8 cellular contexts compared by ENCODE assay signal in the genomic region with DNA sequence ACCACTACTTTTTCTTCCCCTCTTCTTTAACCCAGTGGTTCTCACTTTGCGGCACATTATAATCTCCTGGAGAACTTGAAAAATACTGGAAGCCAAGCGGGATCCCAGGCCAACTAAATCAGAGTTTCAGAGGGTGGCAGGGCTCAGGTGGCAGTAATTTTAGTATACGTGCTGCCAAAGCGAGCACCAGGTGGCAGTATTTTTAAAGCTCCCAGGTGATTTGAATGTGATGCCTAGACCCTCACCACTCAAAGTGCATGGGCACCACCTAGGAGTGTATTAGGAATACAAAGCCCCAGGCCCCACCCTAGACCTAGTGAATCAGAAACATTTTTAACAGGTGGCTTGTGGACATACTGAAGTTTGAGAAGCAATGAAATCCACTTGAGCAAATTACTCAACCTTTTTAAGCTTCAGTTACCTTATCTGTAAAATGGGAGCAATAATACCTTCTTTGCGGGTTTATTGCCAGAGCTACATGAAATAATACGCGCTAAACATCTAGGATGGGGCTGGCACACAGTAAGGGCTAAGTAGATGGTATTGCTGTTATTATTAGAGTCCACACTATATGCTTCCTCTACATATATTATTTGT. TPM values are rescaled to one million over a fixed set of nuclear protein-coding genes. Genes with fewer than 3 reads are reported as not detected.
DNase-seq lines count a peak whose midpoint lies in the region; ATAC-seq and TF ChIP-seq lines count a peak whose summit lies in the region.

No MANE protein-coding gene starts in this region.

- no peaks in the 10 kb centered on the region for H3K9me3 Mint-ChIP-seq in natural killer cell treated with Interleukin-12 subunit alpha and Interleukin-12 subunit beta and Interleukin-15 and Interleukin-18, amount 100 ng/mL, for 72 hours

- H3K27ac ChIP-seq in suprapubic skin = no peak overlapping the region

- TF ChIP-seq CTCF in GM13977 (IDR thresholded peaks at IDR 0.05; ENCODE audit: extremely low read depth, insufficient read depth, missing control alignments) = peak; percentile 44
- no peak for TF ChIP-seq CTCF in suprapubic skin (IDR thresholded peaks at IDR 0.05)

- TF ChIP-seq EP300 in suprapubic skin (IDR thresholded peaks at IDR 0.05) = no peak

- peak; percentile 28 for DNase-seq in ACHN
- DNase-seq in GM13977 (ENCODE audit: low spot score) = no peak
- peak; percentile 59 for DNase-seq in NCI-H748 (lab: John Stamatoyannopoulos, UW; ENCODE audit: unreplicated experiment)
- peak; percentile 53 for DNase-seq in dermis blood vessel endothelial cell
- DNase-seq in natural killer cell treated with Interleukin-12 subunit alpha and Interleukin-12 subunit beta and Interleukin-15 and Interleukin-18, amount 100 ng/mL, for 72 hours (ENCODE audit: low spot score) = no peak
- no peak for DNase-seq in suprapubic skin (ENCODE audit: low spot score in 2 of 2)

- H3K4me1 Mint-ChIP-seq in natural killer cell treated with Interleukin-12 subunit alpha and Interleukin-12 subunit beta and Interleukin-15 and Interleukin-18, amount 100 ng/mL, for 72 hours (ENCODE audit: low read depth in 2 of 2) = no peaks in the 10 kb centered on the region

- H3K27me3 ChIP-seq in suprapubic skin = no peaks in the 10 kb centered on the region

- no peak overlapping the region for H3K4me3 Mint-ChIP-seq in natural killer cell treated with Interleukin-12 subunit alpha and Interleukin-12 subunit beta and Interleukin-15 and Interleukin-18, amount 100 ng/mL, for 72 hours

- WGBS in suprapubic skin = 72% methylated on average over 7 of the region's 7 CpGs

- no peaks in the 10 kb centered on the region for H3K4me1 ChIP-seq in suprapubic skin

- H3K4me3 ChIP-seq in suprapubic skin = no peak overlapping the region

- in situ Hi-C loops in ACHN (cut with HindIII; ENCODE audit: low pct_ligation_motif_present, low pct_unique_long_range_greater_than_20kb, low sequenced_read_pairs) (no loop called here), GM13977 (cut with MboI; ENCODE audit: low pct_unique_long_range_greater_than_20kb, low sequenced_read_pairs, unreplicated experiment) (no loop called here)

- ATAC-seq in natural killer cell treated with Interleukin-12 subunit alpha and Interleukin-12 subunit beta and Interleukin-15 and Interleukin-18, amount 100 ng/mL, for 72 hours = no peak
- no peak for ATAC-seq in HG02938 (IDR thresholded peaks at IDR 0.05; ENCODE audit: unreplicated experiment)
- no peak for ATAC-seq in HG03175 (IDR thresholded peaks at IDR 0.05; ENCODE audit: unreplicated experiment)

- H3K27me3 Mint-ChIP-seq in natural killer cell treated with Interleukin-12 subunit alpha and Interleukin-12 subunit beta and Interleukin-15 and Interleukin-18, amount 100 ng/mL, for 72 hours = no peaks in the 10 kb centered on the region

- no peaks in the 10 kb centered on the region for H3K36me3 Mint-ChIP-seq in natural killer cell treated with Interleukin-12 subunit alpha and Interleukin-12 subunit beta and Interleukin-15 and Interleukin-18, amount 100 ng/mL, for 72 hours

- peaks cover 11% of the 10 kb centered on the region for H3K36me3 ChIP-seq in suprapubic skin

- no peak overlapping the region for H3K27ac Mint-ChIP-seq in natural killer cell treated with Interleukin-12 subunit alpha and Interleukin-12 subunit beta and Interleukin-15 and Interleukin-18, amount 100 ng/mL, for 72 hours

- TF ChIP-seq POLR2A in suprapubic skin (IDR thresholded peaks at IDR 0.05) = no peak

- H3K9me3 ChIP-seq in suprapubic skin = no peaks in the 10 kb centered on the region

RNA-seq across cellular contexts. Expression of gene B3GALNT1, which starts 8.3 kb away (rescaled TPM):
- 21.7 and 23.7 TPM in 2 replicates for total RNA-seq in dermis blood vessel endothelial cell
- 10 to 100 TPM; 11.3 to 15.1 TPM for total RNA-seq in natural killer cell treated with Interleukin-12 subunit alpha and Interleukin-12 subunit beta and Interleukin-15 and Interleukin-18, amount 100 ng/mL, for 72 hours
- 1 to 10 TPM; 3.4 to 8.1 (median 6.7) TPM for total RNA-seq in suprapubic skin

Comparison
In these comparisons a context has a peak if more than half of its experiments do, and no peak if none do; other contexts are left out.
1. DNase-seq: peak in ACHN (single experiment), NCI-H748 (single experiment) and dermis blood vessel endothelial cell (single experiment); none in GM13977 (single experiment), natural killer cell treated with Interleukin-12 subunit alpha and Interleukin-12 subunit beta and Interleukin-15 and Interleukin-18, amount 100 ng/mL, for 72 hours (single experiment) and suprapubic skin (0 of 2).